In the genomic region with DNA sequence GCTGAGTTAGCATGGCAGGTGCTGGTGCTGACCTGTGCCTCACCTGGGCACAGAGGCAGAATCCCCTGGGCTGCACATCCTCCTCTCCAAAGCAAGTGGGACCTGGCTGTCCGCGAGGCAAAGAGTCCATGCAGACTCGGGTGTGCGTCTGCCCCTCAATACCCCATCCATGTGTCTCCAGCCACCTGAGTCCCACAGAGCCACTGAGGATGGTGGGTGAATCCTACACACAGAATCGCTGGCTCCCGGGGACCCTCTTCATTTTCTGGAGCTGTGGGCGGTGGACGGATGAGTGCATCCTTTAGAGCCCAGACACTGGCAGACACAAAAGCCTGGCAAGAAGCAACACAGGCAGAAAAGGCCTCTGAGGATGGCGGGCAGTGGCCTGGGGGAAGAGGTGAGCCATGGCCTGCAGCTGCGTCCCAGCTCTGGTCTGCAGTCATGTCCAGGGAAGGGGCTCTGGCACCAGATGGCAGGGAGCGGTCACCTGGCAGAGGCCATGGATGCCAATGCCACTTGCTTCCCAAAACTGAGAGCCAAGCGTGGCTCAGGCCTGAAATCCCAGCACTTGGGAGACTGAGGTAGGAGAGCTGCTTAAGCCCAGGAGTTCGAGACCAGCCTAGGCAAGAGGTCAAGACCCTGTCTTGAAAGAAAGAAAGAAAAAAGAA, we compare ENCODE assay signal across 1 cellular context.
TF ChIP-seq lines count a peak whose summit lies in the region.

No MANE protein-coding gene starts in this region.

TF ChIP-seq in GM23338, 12 proteins besides CTCF, POLR2A, EP300 and RAD21:
- TF ChIP-seq CREB1 (CRISPR knock-in tag; IDR thresholded peaks at IDR 0.05; ENCODE audit: low read depth) (no peak), NANOG (IDR thresholded peaks at IDR 0.05; ENCODE audit: borderline replicate concordance) (no peak), STAT1 (IDR thresholded peaks at IDR 0.05; ENCODE audit: unreplicated experiment) (no peak), EZH2phosphoT487 (IDR thresholded peaks at IDR 0.05; ENCODE audit: unreplicated experiment) (no peak), JUNB (IDR thresholded peaks at IDR 0.05; ENCODE audit: unreplicated experiment) (no peak), EZH2 (IDR thresholded peaks at IDR 0.05; ENCODE audit: low read depth, unreplicated experiment) (no peak), ZNF462 (CRISPR knock-in tag; IDR thresholded peaks at IDR 0.05) (no peak), ETS1 (IDR thresholded peaks at IDR 0.05) (no peak), POLR2AphosphoS5 (IDR thresholded peaks at IDR 0.05; ENCODE audit: low read depth) (no peak), ZNF331 (CRISPR knock-in tag; IDR thresholded peaks at IDR 0.05; ENCODE audit: low read depth) (no peak), ZNF114 (CRISPR knock-in tag; IDR thresholded peaks at IDR 0.05) (no peak)
- TF ChIP-seq, protein P1, sequence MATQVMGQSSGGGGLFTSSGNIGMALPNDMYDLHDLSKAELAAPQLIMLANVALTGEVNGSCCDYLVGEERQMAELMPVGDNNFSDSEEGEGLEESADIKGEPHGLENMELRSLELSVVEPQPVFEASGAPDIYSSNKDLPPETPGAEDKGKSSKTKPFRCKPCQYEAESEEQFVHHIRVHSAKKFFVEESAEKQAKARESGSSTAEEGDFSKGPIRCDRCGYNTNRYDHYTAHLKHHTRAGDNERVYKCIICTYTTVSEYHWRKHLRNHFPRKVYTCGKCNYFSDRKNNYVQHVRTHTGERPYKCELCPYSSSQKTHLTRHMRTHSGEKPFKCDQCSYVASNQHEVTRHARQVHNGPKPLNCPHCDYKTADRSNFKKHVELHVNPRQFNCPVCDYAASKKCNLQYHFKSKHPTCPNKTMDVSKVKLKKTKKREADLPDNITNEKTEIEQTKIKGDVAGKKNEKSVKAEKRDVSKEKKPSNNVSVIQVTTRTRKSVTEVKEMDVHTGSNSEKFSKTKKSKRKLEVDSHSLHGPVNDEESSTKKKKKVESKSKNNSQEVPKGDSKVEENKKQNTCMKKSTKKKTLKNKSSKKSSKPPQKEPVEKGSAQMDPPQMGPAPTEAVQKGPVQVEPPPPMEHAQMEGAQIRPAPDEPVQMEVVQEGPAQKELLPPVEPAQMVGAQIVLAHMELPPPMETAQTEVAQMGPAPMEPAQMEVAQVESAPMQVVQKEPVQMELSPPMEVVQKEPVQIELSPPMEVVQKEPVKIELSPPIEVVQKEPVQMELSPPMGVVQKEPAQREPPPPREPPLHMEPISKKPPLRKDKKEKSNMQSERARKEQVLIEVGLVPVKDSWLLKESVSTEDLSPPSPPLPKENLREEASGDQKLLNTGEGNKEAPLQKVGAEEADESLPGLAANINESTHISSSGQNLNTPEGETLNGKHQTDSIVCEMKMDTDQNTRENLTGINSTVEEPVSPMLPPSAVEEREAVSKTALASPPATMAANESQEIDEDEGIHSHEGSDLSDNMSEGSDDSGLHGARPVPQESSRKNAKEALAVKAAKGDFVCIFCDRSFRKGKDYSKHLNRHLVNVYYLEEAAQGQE (IDR thresholded peaks at IDR 0.05; ENCODE audit: unreplicated experiment): no peak
